Comparison of ENCODE assay signal across 9 cellular contexts in the genomic region with DNA sequence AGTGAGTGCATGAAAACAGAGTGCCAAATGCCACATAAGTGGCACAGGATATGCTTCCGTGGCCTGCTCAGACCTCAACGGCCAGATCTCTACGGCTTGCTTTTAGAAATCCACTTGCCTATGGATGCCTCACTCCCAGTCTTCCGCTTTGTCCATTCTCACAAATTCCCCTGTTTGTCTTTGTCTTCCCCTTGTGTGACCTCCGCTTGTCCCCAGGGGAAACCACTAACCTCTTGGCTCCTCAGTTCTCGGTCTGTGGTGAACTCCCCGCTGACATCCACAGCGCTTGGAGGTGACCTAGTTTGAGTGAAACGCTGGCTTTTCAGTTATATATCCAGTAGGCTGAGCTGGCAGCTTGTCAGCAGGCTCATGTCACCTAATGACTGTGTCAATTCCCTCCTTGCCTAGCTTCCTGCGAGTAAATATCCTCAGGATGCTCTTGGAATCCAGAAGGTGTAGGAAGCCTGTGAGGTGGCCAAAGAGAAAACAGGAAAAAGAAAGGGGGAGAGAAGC.
DNase-seq lines count a peak whose midpoint lies in the region; ATAC-seq and TF ChIP-seq lines count a peak whose summit lies in the region.
"Had no signal": no experiment of that assay in that cellular context is flagged by ENCODE, and none has a peak within 500 bp of the region (broad histone marks: within the 10 kb centered on the region; RNA-seq: fewer than 3 reads in every experiment).

No MANE protein-coding gene starts in this region.

- H3K4me2 ChIP-seq in Karpas-422 (ENCODE audit: low read depth, low read length, poor library complexity, severe bottlenecking): no peak overlapping the region

- H3K9ac ChIP-seq in iPS-20b (ENCODE audit: low read depth, low read length) (peak overlapping the region; percentile 26; the same call in 1 of the 2 replicates), Karpas-422 (ENCODE audit: low read length) (no peak overlapping the region)

- H3K9me2 ChIP-seq in Karpas-422 (replicated peaks; ENCODE audit: insufficient read depth, low read length): no peaks in the 10 kb centered on the region

- H3K9me3 ChIP-seq in iPS-20b (ENCODE audit: insufficient read depth, low read depth, low read length) (no peaks in the 10 kb centered on the region), thymus (ENCODE audit: control insufficient read depth) (no peaks in the 10 kb centered on the region), Karpas-422 (ENCODE audit: low read length) (no peaks in the 10 kb centered on the region)

- 26% methylated on average over 10 of the region's 10 CpGs for WGBS in thymus

- DNase-seq in activated naive CD4-positive, alpha-beta T cell treated with Interleukin-2 at 50 U/mL for 16 hours: peak; percentile 58
- no peak for DNase-seq in activated naive CD4-positive, alpha-beta T cell treated with anti-CD3 and anti-CD28 coated beads, Interleukin-2, amount 50 U/mL, for 16 hours
- DNase-seq in activated effector memory CD4-positive, alpha-beta T cell treated with Interleukin-2 at 50 U/mL for 16 hours: peak; percentile 51
- no peak for DNase-seq in Karpas-422
- no peak for DNase-seq in GM13977 (ENCODE audit: low spot score)

- no peak for TF ChIP-seq CTCF in GM13977 (IDR thresholded peaks at IDR 0.05; ENCODE audit: extremely low read depth, insufficient read depth, missing control alignments)

- peak overlapping the region; percentile 20; the same call in 1 of the 2 replicates for H3K4me3 ChIP-seq in iPS-20b (ENCODE audit: low read length)
- peak overlapping the region; percentile 11 for H3K4me3 ChIP-seq in thymus (ENCODE audit: low read length)
- no peak overlapping the region for H3K4me3 ChIP-seq in Karpas-422 (ENCODE audit: low read length)

- in situ Hi-C loops in GM13977 (cut with MboI; ENCODE audit: low pct_unique_long_range_greater_than_20kb, low sequenced_read_pairs, unreplicated experiment): no loop called here

- no peaks in the 10 kb centered on the region for H3K79me2 ChIP-seq in Karpas-422 (ENCODE audit: low read length)

- H3K36me3 ChIP-seq in iPS-20b (ENCODE audit: insufficient read depth, low read depth, low read length) (no peaks in the 10 kb centered on the region), thymus (ENCODE audit: control insufficient read depth, insufficient read depth) (no peaks in the 10 kb centered on the region), Karpas-422 (ENCODE audit: insufficient read depth, low read length) (no peaks in the 10 kb centered on the region)

- H2AFZ ChIP-seq in Karpas-422 (ENCODE audit: low read length): no peak overlapping the region

- H4K20me1 ChIP-seq in Karpas-422 (ENCODE audit: insufficient read depth, low read depth, low read length): no peaks in the 10 kb centered on the region

- peaks cover 13% of the 10 kb centered on the region for H3K4me1 ChIP-seq in iPS-20b (ENCODE audit: insufficient read depth, low read length)
- H3K4me1 ChIP-seq in thymus (ENCODE audit: control insufficient read depth, insufficient read depth, low read length): peaks cover 56% of the 10 kb centered on the region
- H3K4me1 ChIP-seq in Karpas-422 (ENCODE audit: low read length): no peaks in the 10 kb centered on the region; the same call in 1 of the 2 replicates

- ATAC-seq in HG03280 (IDR thresholded peaks at IDR 0.05; ENCODE audit: unreplicated experiment): no peak

- no peaks in the 10 kb centered on the region for H3K27me3 ChIP-seq in iPS-20b (ENCODE audit: insufficient read depth, low read length)
- no peaks in the 10 kb centered on the region for H3K27me3 ChIP-seq in thymus (ENCODE audit: control insufficient read depth, insufficient read depth)
- H3K27me3 ChIP-seq in Karpas-422 (ENCODE audit: low read length): no peaks in the 10 kb centered on the region

- H3K27ac ChIP-seq in iPS-20b (ENCODE audit: low read length) (no peak overlapping the region), thymus (ENCODE audit: low read depth) (peak overlapping the region; percentile 76), Karpas-422 (ENCODE audit: low read length) (no peak overlapping the region)
- H3K27ac ChIP-seq: epithelial cell of prostate had no signal

Comparison
In these comparisons a context has a peak if more than half of its experiments do, and no peak if none do; other contexts are left out.
1. DNase-seq: peak in activated naive CD4-positive, alpha-beta T cell treated with Interleukin-2 at 50 U/mL for 16 hours (single experiment) and activated effector memory CD4-positive, alpha-beta T cell treated with Interleukin-2 at 50 U/mL for 16 hours (single experiment); none in activated naive CD4-positive, alpha-beta T cell treated with anti-CD3 and anti-CD28 coated beads, Interleukin-2, amount 50 U/mL, for 16 hours (single experiment), Karpas-422 (single experiment) and GM13977 (single experiment).